In genomic region chr16:16071631-16072244, GRCh38 we compare ENCODE assay signal across 13 cellular contexts.
A peak's percentile ranks its signal among the peaks of the same experiment; 100 is the strongest.
DNase-seq lines count a peak whose midpoint lies in the region; ATAC-seq and TF ChIP-seq lines count a peak whose summit lies in the region.
"Had no signal": no experiment of that assay in that cellular context is flagged by ENCODE, and none has a peak within 500 bp of the region (broad histone marks: within the 10 kb centered on the region; RNA-seq: fewer than 3 reads in every experiment).

No MANE protein-coding gene starts in this region.

- peaks cover 0 to 5% (median 0%) of the 10 kb centered on the region in 4 donors for H3K4me1 ChIP-seq in liver (ENCODE audit: control insufficient read depth in 4 of 4, insufficient read depth in 4 of 4, low read length in 3 of 4)
- no peaks in the 10 kb centered on the region for H3K4me1 ChIP-seq in Karpas-422 (ENCODE audit: low read length)

- no peak for TF ChIP-seq CTCF in liver (IDR thresholded peaks at IDR 0.05; ENCODE audit: low read depth, low read length, missing input control)

- no peaks in the 10 kb centered on the region for H3K9me2 ChIP-seq in Karpas-422 (replicated peaks; ENCODE audit: insufficient read depth, low read length)

- WGBS in liver = 76% methylated on average over 11 of the region's 11 CpGs

- ATAC-seq in stimulated activated effector memory CD8-positive, alpha-beta T cell treated with anti-CD3 and anti-CD28 coated beads, Interleukin-12 subunit alpha, Interleukin-12 subunit beta, amount 100 ng/mL, for 72 hours = no peak
- ATAC-seq in GM21526 (IDR thresholded peaks at IDR 0.05; ENCODE audit: low FRiP score, unreplicated experiment) = no peak

- peak overlapping the region; percentile 68 for H3K27ac Mint-ChIP-seq in stimulated activated effector memory CD8-positive, alpha-beta T cell treated with anti-CD3 and anti-CD28 coated beads, Interleukin-12 subunit alpha, Interleukin-12 subunit beta, amount 100 ng/mL, for 72 hours
- H3K27ac Mint-ChIP-seq: activated CD4-positive, alpha-beta T cell treated with anti-CD3 and anti-CD28 coated beads, Interleukin-2, amount 10 ng/mL, durations not matched to agents 24 days and 14 days had no signal

- no peaks in the 10 kb centered on the region for H3K9me3 Mint-ChIP-seq in stimulated activated effector memory CD8-positive, alpha-beta T cell treated with anti-CD3 and anti-CD28 coated beads, Interleukin-12 subunit alpha, Interleukin-12 subunit beta, amount 100 ng/mL, for 72 hours
- H3K9me3 Mint-ChIP-seq: activated CD4-positive, alpha-beta T cell treated with anti-CD3 and anti-CD28 coated beads, Interleukin-2, amount 10 ng/mL, durations not matched to agents 24 days and 14 days had no signal

- H3K27me3 ChIP-seq in liver (ENCODE audit: control insufficient read depth in 4 of 4, insufficient read depth in 4 of 4, low read length in 3 of 4) = no peaks in the 10 kb centered on the region
- H3K27me3 ChIP-seq in Karpas-422 (ENCODE audit: low read length) = no peaks in the 10 kb centered on the region

- H4K20me1 ChIP-seq in Karpas-422 (ENCODE audit: insufficient read depth, low read depth, low read length) = no peaks in the 10 kb centered on the region

- TF ChIP-seq RAD21 in liver (IDR thresholded peaks at IDR 0.05) = no peak

- no peak overlapping the region for H3K4me3 Mint-ChIP-seq in stimulated activated effector memory CD8-positive, alpha-beta T cell treated with anti-CD3 and anti-CD28 coated beads, Interleukin-12 subunit alpha, Interleukin-12 subunit beta, amount 100 ng/mL, for 72 hours
- H3K4me3 Mint-ChIP-seq: activated CD4-positive, alpha-beta T cell treated with anti-CD3 and anti-CD28 coated beads, Interleukin-2, amount 10 ng/mL, durations not matched to agents 24 days and 14 days had no signal

- no peaks in the 10 kb centered on the region for H3K9me3 ChIP-seq in liver (ENCODE audit: control insufficient read depth in 4 of 4, low read length in 3 of 4)
- no peaks in the 10 kb centered on the region for H3K9me3 ChIP-seq in Karpas-422 (ENCODE audit: low read length)

- H2AFZ ChIP-seq in Karpas-422 (ENCODE audit: low read length) = no peak overlapping the region

- peaks cover 94% of the 10 kb centered on the region for H3K36me3 Mint-ChIP-seq in stimulated activated effector memory CD8-positive, alpha-beta T cell treated with anti-CD3 and anti-CD28 coated beads, Interleukin-12 subunit alpha, Interleukin-12 subunit beta, amount 100 ng/mL, for 72 hours

- no peak overlapping the region for H3K9ac ChIP-seq in liver (ENCODE audit: low read depth in 1 of 2, low read length in 2 of 2)
- no peak overlapping the region for H3K9ac ChIP-seq in Karpas-422 (ENCODE audit: low read length)

- H3K36me3 ChIP-seq in liver (ENCODE audit: control insufficient read depth in 4 of 4, insufficient read depth in 3 of 4, low read depth in 1 of 4, low read length in 3 of 4) = peaks cover 0 to 2% (median 0%) of the 10 kb centered on the region in 4 donors
- H3K36me3 ChIP-seq in Karpas-422 (ENCODE audit: insufficient read depth, low read length) = peaks cover 9% of the 10 kb centered on the region

- DNase-seq in LHCN-M2 (ENCODE audit: low read depth) = peak; percentile 63
- peak; percentile 51 for DNase-seq in cerebellum (ENCODE audit: low spot score)
- DNase-seq in stimulated activated effector memory CD8-positive, alpha-beta T cell treated with anti-CD3 and anti-CD28 coated beads, Interleukin-12 subunit alpha, Interleukin-12 subunit beta, amount 100 ng/mL, for 72 hours (ENCODE audit: low spot score in 2 of 2) = no peak
- no peak for DNase-seq in NCI-H524 (lab: John Stamatoyannopoulos, UW)
- DNase-seq in stimulated activated CD4-positive, alpha-beta T cell treated with anti-CD3 and anti-CD28 coated beads, Interleukin-2, amount 100 ng/mL, for 24 hours = no peak
- no peak for DNase-seq in Karpas-422
- DNase-seq: activated CD4-positive, alpha-beta T cell treated with anti-CD3 and anti-CD28 coated beads, Interleukin-2, amount 10 ng/mL, durations not matched to agents 24 days and 14 days; dermis blood vessel endothelial cell; foreskin melanocyte; NCI-H82; occipital lobe had no signal

- no peak overlapping the region for H3K4me2 ChIP-seq in Karpas-422 (ENCODE audit: low read depth, low read length, poor library complexity, severe bottlenecking)

- peaks cover 22% of the 10 kb centered on the region for H3K4me1 Mint-ChIP-seq in stimulated activated effector memory CD8-positive, alpha-beta T cell treated with anti-CD3 and anti-CD28 coated beads, Interleukin-12 subunit alpha, Interleukin-12 subunit beta, amount 100 ng/mL, for 72 hours

- H3K79me2 ChIP-seq in Karpas-422 (ENCODE audit: low read length) = no peaks in the 10 kb centered on the region

- H3K4me3 ChIP-seq in liver (ENCODE audit: low read depth in 1 of 3, low read length in 3 of 3) (no peak overlapping the region), Karpas-422 (ENCODE audit: low read length) (no peak overlapping the region)

- H3K27ac ChIP-seq in liver (ENCODE audit: low read depth in 1 of 2, low read length in 2 of 2) = no peak overlapping the region
- H3K27ac ChIP-seq in Karpas-422 (ENCODE audit: low read length) = no peak overlapping the region

TF ChIP-seq in liver, 16 proteins besides CTCF, POLR2A, EP300 and RAD21:
- peak; percentile 77 for TF ChIP-seq NR2F2 (IDR thresholded peaks at IDR 0.05)
- TF ChIP-seq RXRA (IDR thresholded peaks at IDR 0.05) = peak in 1 of 2 donors; percentile 15
- no peak for TF ChIP-seq GABPA (IDR thresholded peaks at IDR 0.05 in 1 of 2, conservative IDR thresholded peaks at IDR 0.05 in 1 of 2)
TF ChIP-seq in liver: peak in this region for 2.

Comparison
In these comparisons a context has a peak if more than half of its experiments do, and no peak if none do; other contexts are left out.
1. DNase-seq: peak in LHCN-M2 (single experiment) and cerebellum (single experiment); none in stimulated activated effector memory CD8-positive, alpha-beta T cell treated with anti-CD3 and anti-CD28 coated beads, Interleukin-12 subunit alpha, Interleukin-12 subunit beta, amount 100 ng/mL, for 72 hours (0 of 2), NCI-H524 (0 of 2), stimulated activated CD4-positive, alpha-beta T cell treated with anti-CD3 and anti-CD28 coated beads, Interleukin-2, amount 100 ng/mL, for 24 hours (0 of 2) and Karpas-422 (single experiment).